Comparison of ENCODE assay signal across 18 cellular contexts in the genomic region with DNA sequence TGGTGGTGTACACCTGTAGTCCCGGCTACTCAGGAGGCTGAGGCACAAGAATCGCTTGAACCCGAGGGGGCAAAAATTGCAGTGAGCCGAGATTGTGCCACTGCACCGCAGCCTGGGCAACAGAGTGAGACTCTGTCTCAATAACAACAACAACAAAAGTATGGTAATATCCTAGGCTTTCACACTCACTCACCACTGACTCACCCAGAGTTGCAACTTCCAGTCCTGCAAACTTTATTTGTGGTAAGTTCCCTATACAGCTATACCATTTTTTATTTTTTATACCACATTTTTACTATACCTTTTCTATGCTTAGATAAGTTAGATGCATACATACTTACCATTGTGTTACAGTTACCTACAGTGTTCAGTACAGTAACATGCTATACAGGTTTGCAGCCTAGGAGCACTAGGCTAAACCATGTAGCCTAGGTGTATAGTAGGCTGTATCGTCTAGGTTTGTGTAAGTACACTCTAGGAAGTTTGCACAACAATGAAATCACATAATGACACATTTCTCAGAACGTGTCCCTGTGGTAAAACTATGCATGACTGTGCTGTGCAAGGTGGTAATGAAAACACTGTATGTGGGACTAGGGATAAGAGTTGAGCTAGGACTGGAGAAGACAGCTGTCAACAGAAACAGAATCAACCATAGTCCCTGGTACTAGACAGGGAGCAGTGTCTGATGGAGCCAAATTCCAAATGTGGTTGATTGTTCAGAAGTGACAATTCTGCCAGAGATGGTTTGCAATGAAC.
A peak's percentile ranks its signal among the peaks of the same experiment; 100 is the strongest.
DNase-seq lines count a peak whose midpoint lies in the region; ATAC-seq and TF ChIP-seq lines count a peak whose summit lies in the region.
"Had no signal": no experiment of that assay in that cellular context is flagged by ENCODE, and none has a peak within 500 bp of the region (broad histone marks: within the 10 kb centered on the region; RNA-seq: fewer than 3 reads in every experiment).

No MANE protein-coding gene starts in this region.

- ATAC-seq in activated CD8-positive, alpha-beta memory T cell treated with anti-CD3 and anti-CD28 coated beads, Interleukin-2, amount 10 ng/mL, durations not matched to agents 7 days and 5 days: peak; percentile 38
- ATAC-seq in HG02885 (IDR thresholded peaks at IDR 0.05; ENCODE audit: poor library complexity, unreplicated experiment): peak; percentile 25
- peak; percentile 77 for ATAC-seq in stimulated activated effector memory CD8-positive, alpha-beta T cell treated with anti-CD3 and anti-CD28 coated beads, Interleukin-12 subunit alpha, Interleukin-12 subunit beta, amount 100 ng/mL, for 72 hours

- no peaks in the 10 kb centered on the region for H4K20me1 ChIP-seq in PC-9 (ENCODE audit: insufficient read depth)

- TF ChIP-seq CTCF in epithelial cell of esophagus (IDR thresholded peaks at IDR 0.05; ENCODE audit: insufficient read depth, low read depth, low read length, missing control alignments) (no peak), PC-9 (conservative IDR thresholded peaks at IDR 0.05) (no peak)

- H3K4me1 ChIP-seq in PC-9 (replicated peaks; ENCODE audit: insufficient read depth): no peaks in the 10 kb centered on the region; the same call in 1 of the 2 replicates
- H3K4me1 ChIP-seq: A549, spleen had no signal

- BruUV-seq in PC-9 (replicated peaks; lab: Mats Ljungman, UMichigan): no TSS peak

- H3K4me3 ChIP-seq in epithelial cell of esophagus (ENCODE audit: low read length) (no peak overlapping the region), PC-9 (no peak overlapping the region)
- H3K4me3 ChIP-seq: A549, spleen had no signal

- H3K27ac ChIP-seq in PC-9: no peak overlapping the region
- H3K27ac ChIP-seq: A549, C4-2B had no signal

- no peaks in the 10 kb centered on the region for H3K27me3 ChIP-seq in PC-9 (ENCODE audit: insufficient read depth, low read depth)
- H3K27me3 ChIP-seq: spleen had no signal

- no peaks in the 10 kb centered on the region; the same call in 1 of the 2 replicates for H3K9me2 ChIP-seq in PC-9 (ENCODE audit: insufficient read depth)

- peaks cover 35% of the 10 kb centered on the region for H3K4me1 Mint-ChIP-seq in activated CD8-positive, alpha-beta memory T cell treated with anti-CD3 and anti-CD28 coated beads, Interleukin-2, amount 10 ng/mL, durations not matched to agents 7 days and 5 days
- H3K4me1 Mint-ChIP-seq in stimulated activated effector memory CD8-positive, alpha-beta T cell treated with anti-CD3 and anti-CD28 coated beads, Interleukin-12 subunit alpha, Interleukin-12 subunit beta, amount 100 ng/mL, for 72 hours: peaks cover 30% of the 10 kb centered on the region

- H3K4me3 Mint-ChIP-seq in activated CD8-positive, alpha-beta memory T cell treated with anti-CD3 and anti-CD28 coated beads, Interleukin-2, amount 10 ng/mL, durations not matched to agents 7 days and 5 days: no peak overlapping the region
- H3K4me3 Mint-ChIP-seq in stimulated activated effector memory CD8-positive, alpha-beta T cell treated with anti-CD3 and anti-CD28 coated beads, Interleukin-12 subunit alpha, Interleukin-12 subunit beta, amount 100 ng/mL, for 72 hours: peak overlapping the region; percentile 25
- H3K4me3 Mint-ChIP-seq: stimulated activated memory B cell treated with anti-CD40 and anti-IgM and Interleukin-4, amounts not matched to agents 10 μg/mL and 1 μg/mL and 100 μg/mL, for 72 hours; type B pancreatic cell had no signal

- no peaks in the 10 kb centered on the region for H3K36me3 Mint-ChIP-seq in activated CD8-positive, alpha-beta memory T cell treated with anti-CD3 and anti-CD28 coated beads, Interleukin-2, amount 10 ng/mL, durations not matched to agents 7 days and 5 days
- H3K36me3 Mint-ChIP-seq in stimulated activated effector memory CD8-positive, alpha-beta T cell treated with anti-CD3 and anti-CD28 coated beads, Interleukin-12 subunit alpha, Interleukin-12 subunit beta, amount 100 ng/mL, for 72 hours: no peaks in the 10 kb centered on the region
- H3K36me3 Mint-ChIP-seq: stimulated activated memory B cell treated with anti-CD40 and anti-IgM and Interleukin-4, amounts not matched to agents 10 μg/mL and 1 μg/mL and 100 μg/mL, for 72 hours; type B pancreatic cell had no signal

- CTCF ChIA-PET in activated CD8-positive, alpha-beta memory T cell treated with anti-CD3 and anti-CD28 coated beads, Interleukin-2, amount 10 ng/mL, durations not matched to agents 7 days and 5 days (lab: Charles Lee): interaction anchor here (1.2 to 1.7 kb wide), 3 partner anchors 36 to 168 kb away, joined by 4 to 9 read pairs (median 5); a partner anchor contains a TSS
- CTCF ChIA-PET in PC-9 (lab: Charles Lee): no interaction called here

- H3K36me3 ChIP-seq in PC-9 (ENCODE audit: low read depth): no peaks in the 10 kb centered on the region
- H3K36me3 ChIP-seq: spleen had no signal

- H3F3A ChIP-seq in PC-9 (ENCODE audit: insufficient read depth, low read depth): no peaks in the 10 kb centered on the region

- H3K27me3 Mint-ChIP-seq in activated CD8-positive, alpha-beta memory T cell treated with anti-CD3 and anti-CD28 coated beads, Interleukin-2, amount 10 ng/mL, durations not matched to agents 7 days and 5 days: peaks cover 11% of the 10 kb centered on the region
- H3K27me3 Mint-ChIP-seq: type B pancreatic cell had no signal

- H3K9me3 ChIP-seq in PC-9 (ENCODE audit: insufficient read depth, low read depth): no peaks in the 10 kb centered on the region
- H3K9me3 ChIP-seq: A549, spleen had no signal

- no peak overlapping the region for H3K27ac Mint-ChIP-seq in activated CD8-positive, alpha-beta memory T cell treated with anti-CD3 and anti-CD28 coated beads, Interleukin-2, amount 10 ng/mL, durations not matched to agents 7 days and 5 days
- H3K27ac Mint-ChIP-seq in stimulated activated effector memory CD8-positive, alpha-beta T cell treated with anti-CD3 and anti-CD28 coated beads, Interleukin-12 subunit alpha, Interleukin-12 subunit beta, amount 100 ng/mL, for 72 hours: peak overlapping the region; percentile 70
- H3K27ac Mint-ChIP-seq: stimulated activated memory B cell treated with anti-CD40 and anti-IgM and Interleukin-4, amounts not matched to agents 10 μg/mL and 1 μg/mL and 100 μg/mL, for 72 hours; type B pancreatic cell had no signal

- no peak overlapping the region for H3K4me2 ChIP-seq in PC-9
- H3K4me2 ChIP-seq: A549 had no signal

- no peak overlapping the region for H2AFZ ChIP-seq in PC-9

- intact Hi-C loops in PC-9 (cut with micrococcal nuclease; ENCODE audit: unreplicated experiment): loop anchor here (2.0 to 5.0 kb wide), 4 partner anchors 109 to 1565 kb away; a partner anchor contains a TSS

- DNase-seq in activated CD8-positive, alpha-beta memory T cell treated with anti-CD3 and anti-CD28 coated beads, Interleukin-2, amount 10 ng/mL, durations not matched to agents 7 days and 5 days: no peak
- no peak for DNase-seq in activated CD8-positive, alpha-beta memory T cell treated with anti-CD3 and anti-CD28 coated beads, Interleukin-2, amount 50 U/mL, for 48 hours
- peak; percentile 68 for DNase-seq in epithelial cell of esophagus (ENCODE audit: low read depth)
- DNase-seq in stimulated activated effector memory CD8-positive, alpha-beta T cell treated with anti-CD3 and anti-CD28 coated beads, Interleukin-12 subunit alpha, Interleukin-12 subunit beta, amount 100 ng/mL, for 72 hours (ENCODE audit: low spot score in 2 of 2): peak in 1 of 2 donors; percentile 55
- DNase-seq in NCI-H748 treated with DMSO at 0.1 percent for 48 hours (lab: John Stamatoyannopoulos, UW): no peak
- no peak for DNase-seq in foreskin melanocyte
- no peak for DNase-seq in PC-9
- DNase-seq: activated CD4-positive, CD25-positive, alpha-beta regulatory T cell treated with anti-CD3 and anti-CD28 coated beads, Interleukin-2, amount 50 U/mL, for 72 hours; caudate nucleus; NCI-H1694 treated with DMSO at 0.1 percent for 48 hours; NCI-H446; posterior cingulate gyrus; spleen had no signal

- POLR2A ChIA-PET in PC-9 (lab: Charles Lee; ENCODE audit: unreplicated experiment): no interaction called here

- no peaks in the 10 kb centered on the region for H3K9me3 Mint-ChIP-seq in activated CD8-positive, alpha-beta memory T cell treated with anti-CD3 and anti-CD28 coated beads, Interleukin-2, amount 10 ng/mL, durations not matched to agents 7 days and 5 days (ENCODE audit: low read depth)
- H3K9me3 Mint-ChIP-seq in stimulated activated effector memory CD8-positive, alpha-beta T cell treated with anti-CD3 and anti-CD28 coated beads, Interleukin-12 subunit alpha, Interleukin-12 subunit beta, amount 100 ng/mL, for 72 hours: no peaks in the 10 kb centered on the region
- H3K9me3 Mint-ChIP-seq: stimulated activated memory B cell treated with anti-CD40 and anti-IgM and Interleukin-4, amounts not matched to agents 10 μg/mL and 1 μg/mL and 100 μg/mL, for 72 hours; type B pancreatic cell had no signal

- no peaks in the 10 kb centered on the region for H3K79me2 ChIP-seq in PC-9 (ENCODE audit: low read depth)

Comparison
In these comparisons a context has a peak if more than half of its experiments do, and no peak if none do; other contexts are left out.
1. ATAC-seq: peak in every context shown above with its lines; median percentile 77 in stimulated activated effector memory CD8-positive, alpha-beta T cell treated with anti-CD3 and anti-CD28 coated beads, Interleukin-12 subunit alpha, Interleukin-12 subunit beta, amount 100 ng/mL, for 72 hours; 38 in activated CD8-positive, alpha-beta memory T cell treated with anti-CD3 and anti-CD28 coated beads, Interleukin-2, amount 10 ng/mL, durations not matched to agents 7 days and 5 days; 25 in HG02885.